8 cellular contexts compared by ENCODE assay signal in the genomic region with DNA sequence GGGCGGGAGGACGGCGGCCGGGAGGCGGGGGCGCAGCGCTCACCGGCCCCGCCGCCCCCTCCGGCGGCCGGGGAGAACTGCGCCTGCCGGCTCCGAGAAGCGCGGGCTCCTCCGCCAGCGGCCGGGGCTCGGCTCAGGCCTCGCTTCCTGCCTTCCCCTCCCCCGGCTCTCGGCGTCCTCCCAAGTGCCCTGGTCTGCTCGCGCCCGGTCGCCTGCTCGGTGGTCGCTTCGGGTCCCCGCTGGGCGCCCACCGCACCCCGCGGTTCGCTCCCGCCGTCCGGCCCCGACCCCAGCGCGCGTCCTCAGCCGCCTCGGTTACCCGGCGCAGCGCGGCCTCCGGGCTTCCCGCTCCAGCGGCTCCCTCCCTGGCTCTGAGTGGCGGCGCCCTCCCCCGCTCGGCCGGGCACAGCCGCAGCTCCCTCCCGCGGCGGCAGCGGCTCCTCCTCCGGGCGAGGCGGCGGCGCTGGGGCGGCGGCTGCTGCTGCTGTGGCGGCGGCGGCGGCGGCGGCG. TPM values are rescaled to one million over a fixed set of nuclear protein-coding genes. Genes with fewer than 3 reads are reported as not detected.
DNase-seq lines count a peak whose midpoint lies in the region; ATAC-seq and TF ChIP-seq lines count a peak whose summit lies in the region.

No MANE protein-coding gene starts in this region.

- peaks cover 22% of the 10 kb centered on the region for H3K36me3 ChIP-seq in PC-9 (ENCODE audit: low read depth)

- peaks cover 2% of the 10 kb centered on the region for H3K27me3 Mint-ChIP-seq in activated T-helper 1 cell treated with anti-CD3 and anti-CD28 coated beads, Interleukin-12 subunit alpha, Interleukin-12 subunit beta, Interleukin-2, Interleukin-4 antibody, amounts not matched to agents 30 ng/mL and 10 ng/mL and 1 ng/mL, durations not matched to agents 14 hours and 24 hours and 36 hours (ENCODE audit: insufficient read depth)

- no peaks in the 10 kb centered on the region for H4K20me1 ChIP-seq in PC-9 (ENCODE audit: insufficient read depth)

- peak overlapping the region; percentile 63; the same call in 1 of the 2 replicates for H3K4me2 ChIP-seq in PC-9

- H3K4me3 ChIP-seq in PC-9 = peak overlapping the region; percentile 97; the same call in 1 of the 2 replicates

- H3K9me3 ChIP-seq in PC-9 (ENCODE audit: insufficient read depth, low read depth) = no peaks in the 10 kb centered on the region

- H3K4me1 ChIP-seq in PC-9 (replicated peaks; ENCODE audit: insufficient read depth) (peaks cover 22% of the 10 kb centered on the region), foreskin keratinocyte (peaks cover 16% of the 10 kb centered on the region)

- intact Hi-C loops in PC-9 (cut with micrococcal nuclease; ENCODE audit: unreplicated experiment) = no loop called here
- intact Hi-C loops in activated T-helper 1 cell treated with anti-CD3 and anti-CD28 coated beads, Interleukin-12 subunit alpha, Interleukin-12 subunit beta, Interleukin-2, Interleukin-4 antibody, amounts not matched to agents 30 ng/mL and 10 ng/mL and 1 ng/mL, durations not matched to agents 14 hours and 24 hours and 36 hours (cut with micrococcal nuclease) = no loop called here

- CTCF ChIA-PET in PC-9 (lab: Charles Lee) = no interaction called here

- no peak overlapping the region for H3K4me3 Mint-ChIP-seq in activated T-helper 1 cell treated with anti-CD3 and anti-CD28 coated beads, Interleukin-12 subunit alpha, Interleukin-12 subunit beta, Interleukin-2, Interleukin-4 antibody, amounts not matched to agents 30 ng/mL and 10 ng/mL and 1 ng/mL, durations not matched to agents 14 hours and 24 hours and 36 hours

- H3K27ac ChIP-seq in PC-9 (peak overlapping the region; percentile 55; the same call in 1 of the 2 replicates), foreskin keratinocyte (peak overlapping the region; percentile 95)

- no peaks in the 10 kb centered on the region for H3K27me3 ChIP-seq in PC-9 (ENCODE audit: insufficient read depth, low read depth)
- no peaks in the 10 kb centered on the region for H3K27me3 ChIP-seq in foreskin keratinocyte

- no peaks in the 10 kb centered on the region for H3K9me3 Mint-ChIP-seq in activated T-helper 1 cell treated with anti-CD3 and anti-CD28 coated beads, Interleukin-12 subunit alpha, Interleukin-12 subunit beta, Interleukin-2, Interleukin-4 antibody, amounts not matched to agents 30 ng/mL and 10 ng/mL and 1 ng/mL, durations not matched to agents 14 hours and 24 hours and 36 hours

- no peak overlapping the region for H3K27ac Mint-ChIP-seq in activated T-helper 1 cell treated with anti-CD3 and anti-CD28 coated beads, Interleukin-12 subunit alpha, Interleukin-12 subunit beta, Interleukin-2, Interleukin-4 antibody, amounts not matched to agents 30 ng/mL and 10 ng/mL and 1 ng/mL, durations not matched to agents 14 hours and 24 hours and 36 hours

- no peaks in the 10 kb centered on the region for H3K9me2 ChIP-seq in PC-9 (ENCODE audit: insufficient read depth)

- peak; percentile 24 for ATAC-seq in GM18520 (IDR thresholded peaks at IDR 0.05; ENCODE audit: unreplicated experiment)
- peak; percentile 26 for ATAC-seq in HG03097 (IDR thresholded peaks at IDR 0.05; ENCODE audit: low FRiP score, unreplicated experiment)
- ATAC-seq in foreskin keratinocyte = peak; percentile 59

- H3K79me2 ChIP-seq in PC-9 (ENCODE audit: low read depth) = peaks cover 29% of the 10 kb centered on the region

- TF ChIP-seq CTCF in PC-9 (conservative IDR thresholded peaks at IDR 0.05) (no peak; the same call in 1 of the 2 replicates), foreskin keratinocyte (conservative IDR thresholded peaks at IDR 0.05) (peak; percentile 61)

- DNase-seq in Ammon's horn (ENCODE audit: low spot score) = peak; percentile 25
- peak in 1 of 2 experiments; percentile 48 for DNase-seq in PC-9
- DNase-seq in activated T-helper 1 cell treated with anti-CD3 and anti-CD28 coated beads, Interleukin-12 subunit alpha, Interleukin-12 subunit beta, Interleukin-2, Interleukin-4 antibody, amounts not matched to agents 30 ng/mL and 10 ng/mL and 1 ng/mL, durations not matched to agents 14 hours and 24 hours and 36 hours (ENCODE audit: low spot score) = peak; percentile 69
- DNase-seq in foreskin keratinocyte = peak in 1 of 2 donors; percentile 35
- peak; percentile 61 for DNase-seq in occipital lobe (lab: John Stamatoyannopoulos, UW)
- DNase-seq in NCI-H1048 (lab: John Stamatoyannopoulos, UW) = no peak

- BruUV-seq in PC-9 (replicated peaks; lab: Mats Ljungman, UMichigan) = no TSS peak

- POLR2A ChIA-PET in PC-9 (lab: Charles Lee; ENCODE audit: unreplicated experiment) = interaction anchor here (0.7 kb wide), 2 partner anchors 27 to 147 kb away, joined by 5 to 6 read pairs; no protein-coding TSS in a partner anchor

- no peak overlapping the region for H2AFZ ChIP-seq in PC-9

- peaks cover 28% of the 10 kb centered on the region for H3K36me3 Mint-ChIP-seq in activated T-helper 1 cell treated with anti-CD3 and anti-CD28 coated beads, Interleukin-12 subunit alpha, Interleukin-12 subunit beta, Interleukin-2, Interleukin-4 antibody, amounts not matched to agents 30 ng/mL and 10 ng/mL and 1 ng/mL, durations not matched to agents 14 hours and 24 hours and 36 hours (ENCODE audit: low read depth)

- peaks cover 38% of the 10 kb centered on the region for H3K4me1 Mint-ChIP-seq in activated T-helper 1 cell treated with anti-CD3 and anti-CD28 coated beads, Interleukin-12 subunit alpha, Interleukin-12 subunit beta, Interleukin-2, Interleukin-4 antibody, amounts not matched to agents 30 ng/mL and 10 ng/mL and 1 ng/mL, durations not matched to agents 14 hours and 24 hours and 36 hours (ENCODE audit: low read depth)

- H3F3A ChIP-seq in PC-9 (ENCODE audit: insufficient read depth, low read depth) = peaks cover 36% of the 10 kb centered on the region; the same call in 1 of the 2 replicates

RNA-seq across cellular contexts. Expression of gene UBTF, which starts 0.3 kb away (rescaled TPM):
- total RNA-seq in PC-9 (2021) (59.6 and 61.7 TPM in 2 replicates), foreskin keratinocyte (49.8 and 56.0 TPM in 2 replicates), occipital lobe (73.3 TPM)
- total RNA-seq in activated T-helper 1 cell treated with anti-CD3 and anti-CD28 coated beads, Interleukin-12 subunit alpha, Interleukin-12 subunit beta, Interleukin-2, Interleukin-4 antibody, amounts not matched to agents 30 ng/mL and 10 ng/mL and 1 ng/mL, durations not matched to agents 14 hours and 24 hours and 36 hours = 201 and 215 TPM in 2 replicates
- polyA plus RNA-seq in foreskin keratinocyte = 28.8 and 32.1 TPM in 2 replicates

RNA-seq across cellular contexts. Expression of gene ATXN7L3, which starts 19.5 kb away (rescaled TPM):
- total RNA-seq in PC-9 (2021) = 59.3 and 87.4 TPM in 2 replicates
- total RNA-seq in activated T-helper 1 cell treated with anti-CD3 and anti-CD28 coated beads, Interleukin-12 subunit alpha, Interleukin-12 subunit beta, Interleukin-2, Interleukin-4 antibody, amounts not matched to agents 30 ng/mL and 10 ng/mL and 1 ng/mL, durations not matched to agents 14 hours and 24 hours and 36 hours = 125 and 126 TPM in 2 replicates
- 43.5 and 45.3 TPM in 2 replicates for total RNA-seq in foreskin keratinocyte
- 26.6 and 28.7 TPM in 2 replicates for polyA plus RNA-seq in foreskin keratinocyte
- 66.0 TPM for total RNA-seq in occipital lobe

RNA-seq across cellular contexts. Expression of gene TMUB2, which starts 32.4 kb away (rescaled TPM):
- 39.2 and 45.5 TPM in 2 replicates for total RNA-seq in PC-9 (2021)
- 17.3 and 18.7 TPM in 2 replicates for total RNA-seq in activated T-helper 1 cell treated with anti-CD3 and anti-CD28 coated beads, Interleukin-12 subunit alpha, Interleukin-12 subunit beta, Interleukin-2, Interleukin-4 antibody, amounts not matched to agents 30 ng/mL and 10 ng/mL and 1 ng/mL, durations not matched to agents 14 hours and 24 hours and 36 hours
- 20.3 and 20.4 TPM in 2 replicates for total RNA-seq in foreskin keratinocyte
- polyA plus RNA-seq in foreskin keratinocyte = 23.7 and 25.7 TPM in 2 replicates
- total RNA-seq in occipital lobe = 26.0 TPM

RNA-seq across cellular contexts. Expression of gene ASB16, which starts 48.7 kb away (rescaled TPM):
- not detected in 2 replicates for total RNA-seq in PC-9 (2021)
- 0.31 and 0.42 TPM in 2 replicates for total RNA-seq in activated T-helper 1 cell treated with anti-CD3 and anti-CD28 coated beads, Interleukin-12 subunit alpha, Interleukin-12 subunit beta, Interleukin-2, Interleukin-4 antibody, amounts not matched to agents 30 ng/mL and 10 ng/mL and 1 ng/mL, durations not matched to agents 14 hours and 24 hours and 36 hours
- not detected in 2 replicates for total RNA-seq in foreskin keratinocyte
- not detected in 2 replicates for polyA plus RNA-seq in foreskin keratinocyte
- total RNA-seq in occipital lobe = not detected

RNA-seq across cellular contexts. Expression of gene SLC4A1, which starts 48.8 kb away (rescaled TPM):
- total RNA-seq in PC-9 (2021) (not detected in 2 replicates), foreskin keratinocyte (not detected in 2 replicates), occipital lobe (5.8 TPM)
- not detected in 2 replicates for total RNA-seq in activated T-helper 1 cell treated with anti-CD3 and anti-CD28 coated beads, Interleukin-12 subunit alpha, Interleukin-12 subunit beta, Interleukin-2, Interleukin-4 antibody, amounts not matched to agents 30 ng/mL and 10 ng/mL and 1 ng/mL, durations not matched to agents 14 hours and 24 hours and 36 hours
- polyA plus RNA-seq in foreskin keratinocyte = not detected in 2 replicates
